In the genomic region with DNA sequence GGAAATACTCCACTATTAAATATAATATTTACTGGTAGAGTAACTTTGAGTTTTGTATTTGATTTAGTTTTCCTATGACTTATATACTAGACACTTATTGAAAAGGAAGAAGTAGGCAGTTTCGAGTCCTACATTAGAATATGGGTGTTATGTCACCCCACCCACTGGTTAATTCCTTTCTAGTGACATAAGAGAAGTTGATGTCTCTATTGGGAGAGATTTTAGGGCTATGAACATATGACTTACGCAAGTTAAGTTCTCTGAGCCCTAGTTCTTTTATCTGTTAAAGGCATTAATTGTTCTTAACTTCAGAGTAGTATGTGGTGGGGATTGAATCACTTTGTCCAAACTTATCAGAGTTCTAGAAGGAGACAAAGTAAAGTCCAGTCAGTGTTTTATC, we compare ENCODE assay signal across 11 cellular contexts. TPM values are rescaled to one million over a fixed set of nuclear protein-coding genes. Genes with fewer than 3 reads are reported as not detected.
DNase-seq lines count a peak whose midpoint lies in the region; ATAC-seq and TF ChIP-seq lines count a peak whose summit lies in the region.
"Had no signal": no experiment of that assay in that cellular context is flagged by ENCODE, and none has a peak within 500 bp of the region (broad histone marks: within the 10 kb centered on the region; RNA-seq: fewer than 3 reads in every experiment).

No MANE protein-coding gene starts in this region.

- TF ChIP-seq CTCF in MCF 10A (IDR thresholded peaks at IDR 0.05; ENCODE audit: unreplicated experiment) (no peak), left lung (IDR thresholded peaks at IDR 0.05) (no peak), tibial artery (IDR thresholded peaks at IDR 0.05) (no peak)

- H3K4me1 ChIP-seq in left lung (peaks cover 0 to 45% of the 10 kb centered on the region in 2 donors), tibial artery (peaks cover 0 to 92% (median 43%) of the 10 kb centered on the region in 4 donors)

- BruUV-seq in MCF 10A (replicated peaks; lab: Mats Ljungman, UMichigan), result no TSS peak

- H3K27me3 Mint-ChIP-seq in MCF 10A (ENCODE audit: insufficient read depth, unreplicated experiment), result peaks cover 12% of the 10 kb centered on the region

- peak; percentile 15 for DNase-seq in MCF 10A (ENCODE audit: unreplicated experiment)
- no peak for DNase-seq in left lung
- DNase-seq in tibial artery, result no peak
- DNase-seq in T-helper 1 cell, result no peak
- DNase-seq in NCI-H524 treated with DMSO at 0.1 percent for 48 hours (lab: John Stamatoyannopoulos, UW), result no peak
- DNase-seq: endodermal cell; H7; stimulated activated CD4-positive, alpha-beta T cell treated with anti-CD3 and anti-CD28 coated beads, Interleukin-15, amount 100 ng/mL, for 24 hours had no signal

- H3K27me3 ChIP-seq in left lung, result no peaks in the 10 kb centered on the region
- H3K27me3 ChIP-seq in tibial artery, result no peaks in the 10 kb centered on the region

- POLR2A ChIA-PET in MCF 10A (lab: Yijun Ruan, JAX), result no interaction called here

- H3K36me3 Mint-ChIP-seq in MCF 10A (ENCODE audit: insufficient read depth, unreplicated experiment), result no peaks in the 10 kb centered on the region

- intact Hi-C loops in MCF 10A (cut with micrococcal nuclease), result no loop called here
- intact Hi-C loops in left lung (cut with DNase I), result no loop called here
- intact Hi-C loops in tibial artery (cut with DNase I; ENCODE audit: low total_unique reads), result no loop called here

- H3K27ac ChIP-seq in left lung (peak overlapping the region in 1 of 2 donors; percentile 21), tibial artery (peak overlapping the region; percentile 56 to 74)
- H3K27ac ChIP-seq: KMS-11 had no signal

- H3K4me3 ChIP-seq in left lung, result no peak overlapping the region
- H3K4me3 ChIP-seq in tibial artery, result no peak overlapping the region

- ATAC-seq in HG02798 (IDR thresholded peaks at IDR 0.05; ENCODE audit: poor library complexity, unreplicated experiment) (peak; percentile 33), left lung (peak; percentile 51), HG03469 (IDR thresholded peaks at IDR 0.05; ENCODE audit: unreplicated experiment) (no peak)

- H3K36me3 ChIP-seq in left lung, result no peaks in the 10 kb centered on the region
- H3K36me3 ChIP-seq in tibial artery, result no peaks in the 10 kb centered on the region

- no peak overlapping the region for H3K4me3 Mint-ChIP-seq in MCF 10A (ENCODE audit: unreplicated experiment)
- H3K4me3 Mint-ChIP-seq: endodermal cell had no signal

- no peaks in the 10 kb centered on the region for H3K9me3 ChIP-seq in left lung
- H3K9me3 ChIP-seq in tibial artery, result no peaks in the 10 kb centered on the region

- CTCF ChIA-PET in MCF 10A (lab: Yijun Ruan, JAX), result no interaction called here

- H3K27ac Mint-ChIP-seq in MCF 10A (ENCODE audit: low read depth, unreplicated experiment), result no peak overlapping the region
- H3K27ac Mint-ChIP-seq: endodermal cell had no signal

- H3K9me3 Mint-ChIP-seq in MCF 10A (ENCODE audit: unreplicated experiment), result no peaks in the 10 kb centered on the region
- H3K9me3 Mint-ChIP-seq: endodermal cell had no signal

- peaks cover 10% of the 10 kb centered on the region for H3K4me1 Mint-ChIP-seq in MCF 10A (ENCODE audit: insufficient read depth, unreplicated experiment)

RNA-seq across cellular contexts. Expression of gene CPED1, which starts 30.5 kb away (rescaled TPM):
- total RNA-seq in MCF 10A (2022) (not detected in 2 replicates), left lung (10 to 100 TPM in 1 of 2 donors, 1 to 10 TPM in 1; 8.8 to 14.1 TPM)
- total RNA-seq: H7 had no signal
